ENCODE assay signal across 10 cellular contexts in genomic region chr11:47267858-47268257, GRCh38. TPM values are rescaled to one million over a fixed set of nuclear protein-coding genes. Genes with fewer than 3 reads are reported as not detected.
DNase-seq lines count a peak whose midpoint lies in the region; ATAC-seq and TF ChIP-seq lines count a peak whose summit lies in the region.
"Had no signal": no experiment of that assay in that cellular context is flagged by ENCODE, and none has a peak within 500 bp of the region (broad histone marks: within the 10 kb centered on the region; RNA-seq: fewer than 3 reads in every experiment).

No MANE protein-coding gene starts in this region.

- H3K4me1 Mint-ChIP-seq in Caco-2 (ENCODE audit: low read depth, unreplicated experiment) (peaks cover 28% of the 10 kb centered on the region), endodermal cell (peaks cover 38% of the 10 kb centered on the region), progenitor cell of endocrine pancreas (ENCODE audit: low read depth) (peaks cover 30% of the 10 kb centered on the region)

- POLR2A ChIA-PET in Caco-2 (lab: Charles Lee): no interaction called here

- H3K27ac Mint-ChIP-seq in Caco-2 (ENCODE audit: unreplicated experiment) (peak overlapping the region; percentile 93), endodermal cell (peak overlapping the region; percentile 94), progenitor cell of endocrine pancreas (peak overlapping the region; percentile 59)

- peaks cover 13% of the 10 kb centered on the region for H3K36me3 Mint-ChIP-seq in Caco-2 (ENCODE audit: insufficient read depth, unreplicated experiment)
- no peaks in the 10 kb centered on the region for H3K36me3 Mint-ChIP-seq in endodermal cell (ENCODE audit: low read depth)
- peaks cover 1% of the 10 kb centered on the region for H3K36me3 Mint-ChIP-seq in progenitor cell of endocrine pancreas (ENCODE audit: insufficient read depth)

- CTCF ChIA-PET in Caco-2 (lab: Charles Lee): interaction anchor here (2.2 kb wide), 1 partner anchor 9 kb away, joined by 10 read pairs; no protein-coding TSS in a partner anchor

- intact Hi-C loops in Caco-2 (cut with micrococcal nuclease; ENCODE audit: unreplicated experiment): loop anchor here (2.0 to 5.0 kb wide), 3 partner anchors 19 to 159 kb away; partner anchors contain the start of genes ACP2, ARFGAP2 and PSMC3

- no peak overlapping the region for H3K4me3 ChIP-seq in Caco-2 (ENCODE audit: low read depth, low read length)
- no peak overlapping the region for H3K4me3 ChIP-seq in SJSA1
- H3K4me3 ChIP-seq in endodermal cell (ENCODE audit: low read length): no peak overlapping the region

- peak overlapping the region; percentile 66 for H3K4me3 Mint-ChIP-seq in Caco-2 (ENCODE audit: unreplicated experiment)
- H3K4me3 Mint-ChIP-seq in endodermal cell: no peak overlapping the region
- peak overlapping the region; percentile 94 for H3K4me3 Mint-ChIP-seq in progenitor cell of endocrine pancreas (ENCODE audit: low read depth)

- TF ChIP-seq CTCF in Caco-2 (IDR thresholded peaks at IDR 0.05; ENCODE audit: insufficient read depth in 1 of 2, low read depth in 1 of 2, low read length in 1 of 2, severe bottlenecking in 1 of 2, unreplicated experiment in 1 of 2) (no peak), endodermal cell (conservative IDR thresholded peaks at IDR 0.05) (no peak), progenitor cell of endocrine pancreas (IDR thresholded peaks at IDR 0.05; ENCODE audit: unreplicated experiment) (no peak)

- H3K9me3 ChIP-seq in Caco-2 (no peaks in the 10 kb centered on the region), SJSA1 (replicated peaks) (no peaks in the 10 kb centered on the region), endodermal cell (ENCODE audit: control insufficient read depth, low read length) (no peaks in the 10 kb centered on the region)

- peaks cover 28% of the 10 kb centered on the region for H3K4me1 ChIP-seq in Caco-2
- peaks cover 49% of the 10 kb centered on the region for H3K4me1 ChIP-seq in SJSA1 (replicated peaks)
- peaks cover 15% of the 10 kb centered on the region for H3K4me1 ChIP-seq in endodermal cell (ENCODE audit: control insufficient read depth, insufficient read depth, low read length)

- no peak overlapping the region for H3K9ac ChIP-seq in endodermal cell (ENCODE audit: extremely low read depth, low read length, poor library complexity, severe bottlenecking)

- no peaks in the 10 kb centered on the region; the same call in 1 of the 2 replicates for H3K36me3 ChIP-seq in Caco-2 (ENCODE audit: control insufficient read depth, insufficient read depth, low read length)
- H3K36me3 ChIP-seq in SJSA1: peaks cover 3% of the 10 kb centered on the region; the same call in 1 of the 2 replicates
- no peaks in the 10 kb centered on the region for H3K36me3 ChIP-seq in endodermal cell (ENCODE audit: control insufficient read depth, insufficient read depth, low read length)

- no peaks in the 10 kb centered on the region for H3K27me3 ChIP-seq in Caco-2 (replicated peaks; ENCODE audit: control insufficient read depth, insufficient read depth, low read length)
- H3K27me3 ChIP-seq in SJSA1 (replicated peaks): no peaks in the 10 kb centered on the region
- H3K27me3 ChIP-seq in endodermal cell (ENCODE audit: control insufficient read depth, insufficient read depth, low read length, poor library complexity, severe bottlenecking): no peaks in the 10 kb centered on the region

- ATAC-seq in HG02970 (IDR thresholded peaks at IDR 0.05; ENCODE audit: low FRiP score, unreplicated experiment): no peak

- BruUV-seq in Caco-2 (replicated peaks; lab: Mats Ljungman, UMichigan): no TSS peak

- WGBS in endodermal cell (ENCODE audit: insufficient coverage in 1 of 2, insufficient read length in 1 of 2), 2 experiments: 20 to 73% methylated on average over 1 to 4 of the region's 4 CpGs

- peak overlapping the region; percentile 89 for H3K27ac ChIP-seq in SJSA1
- H3K27ac ChIP-seq in endodermal cell (ENCODE audit: low read depth, low read length): no peak overlapping the region

- DNase-seq in Caco-2 (no peak), SJSA1 (ENCODE audit: low read depth in 1 of 2, low spot score in 2 of 2) (no peak), endodermal cell (peak; percentile 66), progenitor cell of endocrine pancreas (ENCODE audit: low spot score, unreplicated experiment) (no peak), midbrain (lab: John Stamatoyannopoulos, UW) (no peak), SHP77 (lab: John Stamatoyannopoulos, UW) (no peak), NCI-H146 (lab: John Stamatoyannopoulos, UW) (no peak)
- DNase-seq: activated gamma-delta T cell treated with Interleukin-2 at 50 U/mL for 16 hours, NCI-H1436 treated with DMSO at 0.1 percent for 48 hours had no signal

- H3K9me3 Mint-ChIP-seq in Caco-2 (ENCODE audit: unreplicated experiment) (no peaks in the 10 kb centered on the region), endodermal cell (no peaks in the 10 kb centered on the region), progenitor cell of endocrine pancreas (ENCODE audit: low read depth) (no peaks in the 10 kb centered on the region)

- H3K27me3 Mint-ChIP-seq in Caco-2 (ENCODE audit: insufficient read depth, unreplicated experiment): no peaks in the 10 kb centered on the region
- no peaks in the 10 kb centered on the region for H3K27me3 Mint-ChIP-seq in endodermal cell (ENCODE audit: insufficient read depth)
- no peaks in the 10 kb centered on the region for H3K27me3 Mint-ChIP-seq in progenitor cell of endocrine pancreas

RNA-seq across cellular contexts. Expression of gene MADD, which starts 2.1 kb away (rescaled TPM):
- total RNA-seq in Caco-2 (2022) (63.8 and 65.9 TPM in 2 replicates), endodermal cell (10 to 100 TPM; 30.2 to 36.0 TPM), progenitor cell of endocrine pancreas (63.8 and 66.5 TPM in 2 replicates)
- 15.7 and 20.9 TPM in 2 replicates for total RNA-seq in SJSA1 (2014; rRNA removed; shearing (Covaris generic))
- polyA plus RNA-seq in endodermal cell (2013, experiment 1 of 2): 35.6 TPM
- polyA plus RNA-seq in endodermal cell (2013, experiment 2 of 2): 30.8 TPM

RNA-seq across cellular contexts. Expression of gene NR1H3, which starts 10.1 kb away (rescaled TPM):
- total RNA-seq in Caco-2 (2022): 40.8 and 44.8 TPM in 2 replicates
- total RNA-seq in SJSA1 (2014; rRNA removed; shearing (Covaris generic)): 11.1 and 11.8 TPM in 2 replicates
- total RNA-seq in endodermal cell: 10 to 100 TPM; 29.4 to 34.6 TPM
- polyA plus RNA-seq in endodermal cell (2013, experiment 1 of 2): 19.1 TPM
- polyA plus RNA-seq in endodermal cell (2013, experiment 2 of 2): 17.6 TPM
- total RNA-seq in progenitor cell of endocrine pancreas: 25.8 and 26.7 TPM in 2 replicates

RNA-seq across cellular contexts. Expression of gene ACP2, which starts 19.2 kb away (rescaled TPM):
- total RNA-seq in Caco-2 (2022): 44.7 and 48.2 TPM in 2 replicates
- total RNA-seq in SJSA1 (2014; rRNA removed; shearing (Covaris generic)): 29.8 and 34.4 TPM in 2 replicates
- total RNA-seq in endodermal cell: 10 to 100 TPM; 42.9 to 45.9 TPM
- polyA plus RNA-seq in endodermal cell (2013, experiment 1 of 2): 34.7 TPM
- polyA plus RNA-seq in endodermal cell (2013, experiment 2 of 2): 28.7 TPM
- 58.1 and 60.2 TPM in 2 replicates for total RNA-seq in progenitor cell of endocrine pancreas

RNA-seq across cellular contexts. Expression of gene DDB2, which starts 53.1 kb away (rescaled TPM):
- total RNA-seq in Caco-2 (2022) (42.2 and 43.7 TPM in 2 replicates), endodermal cell (10 to 100 TPM; 20.9 to 31.2 TPM), progenitor cell of endocrine pancreas (31.4 and 32.0 TPM in 2 replicates)
- 41.3 and 63.5 TPM in 2 replicates for total RNA-seq in SJSA1 (2014; rRNA removed; shearing (Covaris generic))
- polyA plus RNA-seq in endodermal cell (2013, experiment 1 of 2): 72.6 TPM
- polyA plus RNA-seq in endodermal cell (2013, experiment 2 of 2): 69.3 TPM
